8 cellular contexts compared by ENCODE assay signal in the genomic region with DNA sequence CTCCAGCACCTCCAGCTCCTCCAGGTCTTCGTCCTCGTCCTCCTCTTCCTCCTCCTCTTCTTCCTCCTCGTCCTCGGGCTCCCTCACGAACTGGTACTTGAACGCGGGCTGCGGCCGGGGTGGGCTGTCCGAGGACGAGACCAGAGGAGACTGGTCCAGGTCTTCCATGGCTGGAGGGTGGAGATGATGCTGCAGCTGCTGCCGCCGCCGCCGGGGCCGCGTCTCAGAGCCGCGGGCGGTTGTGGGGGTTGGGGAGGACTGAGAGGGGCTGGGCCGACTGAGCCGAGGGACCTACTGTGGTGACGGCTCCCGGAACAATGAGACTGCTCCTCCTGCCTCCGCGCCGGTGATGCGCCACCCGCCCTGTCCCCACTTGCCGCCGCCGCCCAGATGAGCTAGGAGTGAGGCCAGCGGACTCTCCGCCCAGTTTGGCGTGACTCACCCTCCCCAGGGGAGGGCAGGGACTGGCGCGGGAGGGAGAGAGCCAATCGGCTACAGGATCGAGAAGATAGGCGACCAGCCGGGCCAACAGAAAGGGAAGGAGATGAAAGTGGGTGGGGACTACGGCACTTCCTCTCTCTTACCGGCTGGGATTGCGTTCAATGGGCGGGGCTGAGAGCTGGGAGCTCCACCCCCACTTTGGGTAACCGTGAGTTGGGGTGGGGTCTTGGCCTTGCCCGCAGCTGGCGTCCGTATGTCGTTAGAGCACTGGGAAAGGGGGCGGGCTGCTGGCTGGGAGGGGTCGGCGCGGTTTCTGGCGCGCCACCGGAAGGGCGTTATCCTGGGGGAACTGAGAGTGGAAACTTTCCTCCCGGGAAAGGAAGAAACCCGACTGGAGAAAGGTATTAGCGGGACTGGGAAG. TPM values are rescaled to one million over a fixed set of nuclear protein-coding genes. Genes with fewer than 3 reads are reported as not detected.
DNase-seq lines count a peak whose midpoint lies in the region; ATAC-seq and TF ChIP-seq lines count a peak whose summit lies in the region.

A gene with protein sequence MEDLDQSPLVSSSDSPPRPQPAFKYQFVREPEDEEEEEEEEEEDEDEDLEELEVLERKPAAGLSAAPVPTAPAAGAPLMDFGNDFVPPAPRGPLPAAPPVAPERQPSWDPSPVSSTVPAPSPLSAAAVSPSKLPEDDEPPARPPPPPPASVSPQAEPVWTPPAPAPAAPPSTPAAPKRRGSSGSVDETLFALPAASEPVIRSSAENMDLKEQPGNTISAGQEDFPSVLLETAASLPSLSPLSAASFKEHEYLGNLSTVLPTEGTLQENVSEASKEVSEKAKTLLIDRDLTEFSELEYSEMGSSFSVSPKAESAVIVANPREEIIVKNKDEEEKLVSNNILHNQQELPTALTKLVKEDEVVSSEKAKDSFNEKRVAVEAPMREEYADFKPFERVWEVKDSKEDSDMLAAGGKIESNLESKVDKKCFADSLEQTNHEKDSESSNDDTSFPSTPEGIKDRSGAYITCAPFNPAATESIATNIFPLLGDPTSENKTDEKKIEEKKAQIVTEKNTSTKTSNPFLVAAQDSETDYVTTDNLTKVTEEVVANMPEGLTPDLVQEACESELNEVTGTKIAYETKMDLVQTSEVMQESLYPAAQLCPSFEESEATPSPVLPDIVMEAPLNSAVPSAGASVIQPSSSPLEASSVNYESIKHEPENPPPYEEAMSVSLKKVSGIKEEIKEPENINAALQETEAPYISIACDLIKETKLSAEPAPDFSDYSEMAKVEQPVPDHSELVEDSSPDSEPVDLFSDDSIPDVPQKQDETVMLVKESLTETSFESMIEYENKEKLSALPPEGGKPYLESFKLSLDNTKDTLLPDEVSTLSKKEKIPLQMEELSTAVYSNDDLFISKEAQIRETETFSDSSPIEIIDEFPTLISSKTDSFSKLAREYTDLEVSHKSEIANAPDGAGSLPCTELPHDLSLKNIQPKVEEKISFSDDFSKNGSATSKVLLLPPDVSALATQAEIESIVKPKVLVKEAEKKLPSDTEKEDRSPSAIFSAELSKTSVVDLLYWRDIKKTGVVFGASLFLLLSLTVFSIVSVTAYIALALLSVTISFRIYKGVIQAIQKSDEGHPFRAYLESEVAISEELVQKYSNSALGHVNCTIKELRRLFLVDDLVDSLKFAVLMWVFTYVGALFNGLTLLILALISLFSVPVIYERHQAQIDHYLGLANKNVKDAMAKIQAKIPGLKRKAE (minus strand): TSS at position 319 of the 862 bp plus-strand sequence. CDS start 151 bp downstream, at position 168.

- ATAC-seq in RWPE2 (ENCODE audit: low read depth), result peak; percentile 72
- ATAC-seq in naive thymus-derived CD8-positive, alpha-beta T cell, result peak; percentile 85 to 90

- H3K4me3 ChIP-seq in RWPE2 (ENCODE audit: severe bottlenecking) (peak within 1 kb of the TSS; percentile 67), fibroblast of mammary gland (ENCODE audit: control insufficient read depth, low read depth, low read length) (peak within 1 kb of the TSS; percentile 95)

- peaks cover 61% of the 10 kb centered on the region for H3K4me1 Mint-ChIP-seq in activated T-helper 2 cell treated with anti-CD3 and anti-CD28 coated beads, Interferon-gamma antibody, Interleukin-2, Interleukin-4, amounts not matched to agents 10 μg/mL and 5 μg/mL and 100 μg/mL, durations not matched to agents 14 hours and 24 hours and 36 hours (ENCODE audit: low read depth)
- peaks cover 32 to 79% (median 68%) of the 10 kb centered on the region in 4 donors for H3K4me1 Mint-ChIP-seq in naive thymus-derived CD8-positive, alpha-beta T cell

- H3K27me3 Mint-ChIP-seq in activated T-helper 2 cell treated with anti-CD3 and anti-CD28 coated beads, Interferon-gamma antibody, Interleukin-2, Interleukin-4, amounts not matched to agents 10 μg/mL and 5 μg/mL and 100 μg/mL, durations not matched to agents 14 hours and 24 hours and 36 hours (ENCODE audit: low read depth), result no peaks in the 10 kb centered on the region
- no peaks in the 10 kb centered on the region for H3K27me3 Mint-ChIP-seq in naive thymus-derived CD8-positive, alpha-beta T cell

- DNase-seq in EL (peak; percentile 100), H4 (ENCODE audit: low spot score) (peak; percentile 99), LoVo (ENCODE audit: low spot score) (peak; percentile 98), RWPE2 (ENCODE audit: low spot score) (peak; percentile 99), fibroblast of mammary gland (ENCODE audit: low read depth) (peak; percentile 99)
- DNase-seq in activated T-helper 2 cell treated with anti-CD3 and anti-CD28 coated beads, Interferon-gamma antibody, Interleukin-2, Interleukin-4, amounts not matched to agents 10 μg/mL and 5 μg/mL and 100 μg/mL, durations not matched to agents 14 hours and 24 hours and 36 hours (ENCODE audit: low spot score), result peak; percentile 99
- peak; percentile 92 to 99 (median 98) for DNase-seq in naive thymus-derived CD8-positive, alpha-beta T cell
- DNase-seq in stimulated activated naive CD4-positive, alpha-beta T cell (lab: John Stamatoyannopoulos, UW), result peak; percentile 93 to 97 (median 96)

- peak within 1 kb of the TSS; percentile 99 for H3K27ac Mint-ChIP-seq in activated T-helper 2 cell treated with anti-CD3 and anti-CD28 coated beads, Interferon-gamma antibody, Interleukin-2, Interleukin-4, amounts not matched to agents 10 μg/mL and 5 μg/mL and 100 μg/mL, durations not matched to agents 14 hours and 24 hours and 36 hours
- H3K27ac Mint-ChIP-seq in naive thymus-derived CD8-positive, alpha-beta T cell, result peak within 1 kb of the TSS; percentile 96 to 100 (median 99)

- H3K27ac ChIP-seq in RWPE2 (ENCODE audit: poor library complexity, severe bottlenecking), result peak within 1 kb of the TSS; percentile 99

- TF ChIP-seq CTCF in RWPE2 (IDR thresholded peaks at IDR 0.05; ENCODE audit: poor library complexity, severe bottlenecking), result no peak
- no peak for TF ChIP-seq CTCF in fibroblast of mammary gland (conservative IDR thresholded peaks at IDR 0.05; ENCODE audit: control insufficient read depth, insufficient read depth, low read depth, low read length)

- no peaks in the 10 kb centered on the region for H3K9me3 Mint-ChIP-seq in activated T-helper 2 cell treated with anti-CD3 and anti-CD28 coated beads, Interferon-gamma antibody, Interleukin-2, Interleukin-4, amounts not matched to agents 10 μg/mL and 5 μg/mL and 100 μg/mL, durations not matched to agents 14 hours and 24 hours and 36 hours
- no peaks in the 10 kb centered on the region for H3K9me3 Mint-ChIP-seq in naive thymus-derived CD8-positive, alpha-beta T cell

- POLR2A ChIA-PET in naive thymus-derived CD8-positive, alpha-beta T cell (lab: Charles Lee), result interaction anchor here (0.5 to 2.9 kb wide), 25 partner anchors 9 to 1282 kb away, joined by 3 to 22 read pairs (median 3); a partner anchor contains a TSS

- peak within 1 kb of the TSS; percentile 99 for H3K4me3 Mint-ChIP-seq in activated T-helper 2 cell treated with anti-CD3 and anti-CD28 coated beads, Interferon-gamma antibody, Interleukin-2, Interleukin-4, amounts not matched to agents 10 μg/mL and 5 μg/mL and 100 μg/mL, durations not matched to agents 14 hours and 24 hours and 36 hours (ENCODE audit: low read depth)
- peak within 1 kb of the TSS; percentile 91 to 100 (median 100) for H3K4me3 Mint-ChIP-seq in naive thymus-derived CD8-positive, alpha-beta T cell

- H3K27me3 ChIP-seq in RWPE2 (ENCODE audit: insufficient read depth, poor library complexity, severe bottlenecking), result no peaks in the 10 kb centered on the region

- no peaks in the 10 kb centered on the region for H3K9me3 ChIP-seq in RWPE2 (ENCODE audit: severe bottlenecking)

- H3K36me3 ChIP-seq in RWPE2 (ENCODE audit: low read depth), result peaks cover 32% of the 10 kb centered on the region

- H3K36me3 Mint-ChIP-seq in activated T-helper 2 cell treated with anti-CD3 and anti-CD28 coated beads, Interferon-gamma antibody, Interleukin-2, Interleukin-4, amounts not matched to agents 10 μg/mL and 5 μg/mL and 100 μg/mL, durations not matched to agents 14 hours and 24 hours and 36 hours (ENCODE audit: low read depth), result peaks cover 26% of the 10 kb centered on the region
- H3K36me3 Mint-ChIP-seq in naive thymus-derived CD8-positive, alpha-beta T cell, result peaks cover 0 to 3% (median 0%) of the 10 kb centered on the region in 3 donors

- intact Hi-C loops in activated T-helper 2 cell treated with anti-CD3 and anti-CD28 coated beads, Interferon-gamma antibody, Interleukin-2, Interleukin-4, amounts not matched to agents 10 μg/mL and 5 μg/mL and 100 μg/mL, durations not matched to agents 14 hours and 24 hours and 36 hours (cut with micrococcal nuclease), result loop anchor here (1.0 to 5.0 kb wide), 4 partner anchors 182 to 490 kb away; a partner anchor contains a TSS

- H3K4me1 ChIP-seq in RWPE2 (ENCODE audit: insufficient read depth, poor library complexity, severe bottlenecking), result peaks cover 34% of the 10 kb centered on the region

RNA-seq across cellular contexts. Expression of the gene that starts here (rescaled TPM):
- total RNA-seq in H4 (2014; rRNA removed; shearing (Covaris generic)), result 120 and 187 TPM in 2 replicates
- total RNA-seq in activated T-helper 2 cell treated with anti-CD3 and anti-CD28 coated beads, Interferon-gamma antibody, Interleukin-2, Interleukin-4, amounts not matched to agents 10 μg/mL and 5 μg/mL and 100 μg/mL, durations not matched to agents 14 hours and 24 hours and 36 hours, result 91.2 and 93.3 TPM in 2 replicates
- total RNA-seq in naive thymus-derived CD8-positive, alpha-beta T cell, result 10 to 100 TPM; 68.3 to 69.3 TPM
- polyA plus RNA-seq in naive thymus-derived CD8-positive, alpha-beta T cell, result 10 to 100 TPM; 68.0 to 77.1 (median 74.2) TPM

Comparison
In these comparisons a context has a peak if more than half of its experiments do, and no peak if none do; other contexts are left out.
1. Peak in every context shown above with its lines: DNase-seq, ATAC-seq, H3K4me3 ChIP-seq and H3K27ac ChIP-seq.